In the genomic region with DNA sequence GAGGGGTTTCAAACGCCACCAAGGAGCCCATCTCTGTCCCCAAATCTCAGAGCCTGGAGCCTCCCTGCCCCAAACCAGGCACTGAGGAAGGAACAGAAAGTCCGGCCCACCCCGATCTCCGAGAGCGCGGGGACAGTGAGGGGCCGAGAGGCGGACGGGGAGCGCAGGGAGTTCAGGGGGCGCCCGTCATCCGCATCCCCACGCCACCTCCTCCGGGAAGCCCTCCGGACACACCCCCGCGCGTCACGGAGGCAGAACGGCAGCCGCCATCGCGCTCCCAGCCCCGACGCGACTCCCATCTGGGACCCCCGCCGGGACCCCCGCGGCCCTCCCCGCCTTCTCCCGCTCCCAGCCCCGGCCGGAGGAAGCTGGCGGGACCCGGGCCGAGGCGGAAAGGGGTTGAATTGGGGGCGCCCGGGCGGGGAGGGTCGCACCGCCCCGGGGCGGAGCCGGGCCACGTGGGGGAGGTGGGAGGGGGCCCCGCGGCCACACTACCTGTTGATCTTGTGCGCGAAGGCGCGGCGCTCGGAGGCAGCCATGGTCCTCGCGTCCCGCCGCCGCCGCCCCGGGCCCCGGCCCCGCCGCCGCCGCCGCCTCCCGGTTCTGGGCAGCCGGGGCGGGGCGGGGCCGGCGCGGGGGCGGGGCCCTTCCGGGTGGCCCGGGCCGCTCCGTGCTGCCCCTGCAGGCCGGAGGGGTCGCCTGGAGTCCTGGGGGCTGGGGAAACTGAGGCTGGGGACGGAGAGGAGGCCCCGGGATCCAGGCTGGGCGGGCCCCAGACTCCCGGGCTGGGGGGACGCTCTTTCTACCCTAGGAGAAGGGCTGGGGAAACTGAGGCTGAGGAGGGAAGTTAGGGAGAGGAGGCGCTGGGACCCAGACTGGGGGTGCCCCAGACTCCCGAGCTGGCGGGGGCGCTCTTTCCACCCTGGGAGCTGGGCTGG, we compare ENCODE assay signal across 1 cellular context.
TF ChIP-seq lines count a peak whose summit lies in the region.

A gene with protein sequence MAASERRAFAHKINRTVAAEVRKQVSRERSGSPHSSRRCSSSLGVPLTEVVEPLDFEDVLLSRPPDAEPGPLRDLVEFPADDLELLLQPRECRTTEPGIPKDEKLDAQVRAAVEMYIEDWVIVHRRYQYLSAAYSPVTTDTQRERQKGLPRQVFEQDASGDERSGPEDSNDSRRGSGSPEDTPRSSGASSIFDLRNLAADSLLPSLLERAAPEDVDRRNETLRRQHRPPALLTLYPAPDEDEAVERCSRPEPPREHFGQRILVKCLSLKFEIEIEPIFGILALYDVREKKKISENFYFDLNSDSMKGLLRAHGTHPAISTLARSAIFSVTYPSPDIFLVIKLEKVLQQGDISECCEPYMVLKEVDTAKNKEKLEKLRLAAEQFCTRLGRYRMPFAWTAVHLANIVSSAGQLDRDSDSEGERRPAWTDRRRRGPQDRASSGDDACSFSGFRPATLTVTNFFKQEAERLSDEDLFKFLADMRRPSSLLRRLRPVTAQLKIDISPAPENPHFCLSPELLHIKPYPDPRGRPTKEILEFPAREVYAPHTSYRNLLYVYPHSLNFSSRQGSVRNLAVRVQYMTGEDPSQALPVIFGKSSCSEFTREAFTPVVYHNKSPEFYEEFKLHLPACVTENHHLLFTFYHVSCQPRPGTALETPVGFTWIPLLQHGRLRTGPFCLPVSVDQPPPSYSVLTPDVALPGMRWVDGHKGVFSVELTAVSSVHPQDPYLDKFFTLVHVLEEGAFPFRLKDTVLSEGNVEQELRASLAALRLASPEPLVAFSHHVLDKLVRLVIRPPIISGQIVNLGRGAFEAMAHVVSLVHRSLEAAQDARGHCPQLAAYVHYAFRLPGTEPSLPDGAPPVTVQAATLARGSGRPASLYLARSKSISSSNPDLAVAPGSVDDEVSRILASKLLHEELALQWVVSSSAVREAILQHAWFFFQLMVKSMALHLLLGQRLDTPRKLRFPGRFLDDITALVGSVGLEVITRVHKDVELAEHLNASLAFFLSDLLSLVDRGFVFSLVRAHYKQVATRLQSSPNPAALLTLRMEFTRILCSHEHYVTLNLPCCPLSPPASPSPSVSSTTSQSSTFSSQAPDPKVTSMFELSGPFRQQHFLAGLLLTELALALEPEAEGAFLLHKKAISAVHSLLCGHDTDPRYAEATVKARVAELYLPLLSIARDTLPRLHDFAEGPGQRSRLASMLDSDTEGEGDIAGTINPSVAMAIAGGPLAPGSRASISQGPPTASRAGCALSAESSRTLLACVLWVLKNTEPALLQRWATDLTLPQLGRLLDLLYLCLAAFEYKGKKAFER (N-terminal part only) (minus strand): TSS at position 623 of the 938 bp plus-strand sequence. CDS start 84 bp downstream, at position 539.

TF ChIP-seq in endothelial cell of umbilical vein, 7 proteins besides CTCF, POLR2A, EP300 and RAD21:
- peak; percentile 23 for TF ChIP-seq POLR2AphosphoS5 (IDR thresholded peaks at IDR 0.05; ENCODE audit: insufficient read depth, low read depth, low read length)
- TF ChIP-seq JUN (IDR thresholded peaks at IDR 0.05; ENCODE audit: borderline replicate concordance, insufficient read depth, insufficient read length, low read depth): no peak
TF ChIP-seq in endothelial cell of umbilical vein: peak in this region for 1.
